27 cellular contexts compared by ENCODE assay signal in genomic region chr6:154925130-154925529, GRCh38.
"Had no signal": no experiment of that assay in that cellular context is flagged by ENCODE, and none has a peak within 500 bp of the region (broad histone marks: within the 10 kb centered on the region; RNA-seq: fewer than 3 reads in every experiment).

No MANE protein-coding gene starts in this region.

- H3K27ac Mint-ChIP-seq: mesothelial cell of epicardium, progenitor cell of endocrine pancreas, type B pancreatic cell had no signal

- H3K27me3 Mint-ChIP-seq: naive thymus-derived CD4-positive, alpha-beta T cell; natural killer cell treated with Interleukin-12 subunit alpha and Interleukin-12 subunit beta and Interleukin-15 and Interleukin-18, amount 100 ng/mL, for 72 hours; progenitor cell of endocrine pancreas; stimulated activated naive CD8-positive, alpha-beta T cell treated with anti-CD3 and anti-CD28 coated beads, Interleukin-15, amount 100 ng/mL, for 72 hours; type B pancreatic cell had no signal

- H3K9me3 ChIP-seq: lower lobe of right lung, tibial nerve, uterus had no signal

- H3K27ac ChIP-seq: lower lobe of right lung, parathyroid adenoma, skin epidermis, tibial nerve, uterus had no signal

- H3K9me3 Mint-ChIP-seq: mesothelial cell of epicardium; natural killer cell treated with Interleukin-12 subunit alpha and Interleukin-12 subunit beta and Interleukin-15 and Interleukin-18, amount 100 ng/mL, for 72 hours; stimulated activated naive CD8-positive, alpha-beta T cell treated with anti-CD3 and anti-CD28 coated beads, Interleukin-15, amount 100 ng/mL, for 72 hours; type B pancreatic cell had no signal

- ATAC-seq: left cardiac atrium; left lobe of liver; naive thymus-derived CD4-positive, alpha-beta T cell; right cardiac atrium; sciatic nerve; stimulated activated naive CD8-positive, alpha-beta T cell treated with anti-CD3 and anti-CD28 coated beads, Interleukin-15, amount 100 ng/mL, for 72 hours had no signal

- H3K9ac ChIP-seq: parathyroid adenoma had no signal

- H3K4me3 Mint-ChIP-seq: mesothelial cell of epicardium; natural killer cell treated with Interleukin-12 subunit alpha and Interleukin-12 subunit beta and Interleukin-15 and Interleukin-18, amount 100 ng/mL, for 72 hours; stimulated activated naive CD8-positive, alpha-beta T cell treated with anti-CD3 and anti-CD28 coated beads, Interleukin-15, amount 100 ng/mL, for 72 hours; type B pancreatic cell had no signal

- FAIRE-seq: keratinocyte had no signal

- DNase-seq: hippocampal formation; kidney glomerular epithelial cell; left cardiac atrium; lower lobe of right lung; mammary epithelial cell; mesenchymal stem cell; nucleus accumbens; right cardiac atrium; stimulated activated CD4-positive, alpha-beta T cell treated with anti-CD3 and anti-CD28 coated beads, Interleukin-12 subunit alpha, Interleukin-12 subunit beta, amount 100 ng/mL, for 4 hours; stimulated activated CD4-positive, alpha-beta T cell treated with anti-CD3 and anti-CD28 coated beads, Interleukin-15, amount 100 ng/mL, for 24 hours; stimulated activated CD4-positive, alpha-beta T cell treated with anti-CD3 and anti-CD28 coated beads, Interleukin-2, amount 100 ng/mL, for 24 hours; stimulated activated CD4-positive, alpha-beta T cell treated with anti-CD3 and anti-CD28 coated beads, Interleukin-4, amount 100 ng/mL, for 1 hour; stimulated activated naive CD4-positive, alpha-beta T cell treated with Interleukin-2 at 50 U/mL for 16 hours; stimulated activated naive CD8-positive, alpha-beta T cell treated with anti-CD3 and anti-CD28 coated beads, Interleukin-15, amount 100 ng/mL, for 72 hours; substantia nigra; uterus had no signal

- H3K36me3 Mint-ChIP-seq: mesothelial cell of epicardium; natural killer cell treated with Interleukin-12 subunit alpha and Interleukin-12 subunit beta and Interleukin-15 and Interleukin-18, amount 100 ng/mL, for 72 hours; type B pancreatic cell had no signal

- H3K4me3 ChIP-seq: lower lobe of right lung, skin epidermis, tibial nerve, uterus had no signal

- H2AFZ ChIP-seq: parathyroid adenoma had no signal

- H3K79me2 ChIP-seq: parathyroid adenoma had no signal

- H3K36me3 ChIP-seq: lower lobe of right lung, tibial nerve, uterus had no signal

- H3K27me3 ChIP-seq: tibial nerve, uterus had no signal

- H3K4me1 ChIP-seq: lower lobe of right lung, parathyroid adenoma, tibial nerve, uterus had no signal
